Comparison of ENCODE assay signal across 22 cellular contexts in the genomic region with DNA sequence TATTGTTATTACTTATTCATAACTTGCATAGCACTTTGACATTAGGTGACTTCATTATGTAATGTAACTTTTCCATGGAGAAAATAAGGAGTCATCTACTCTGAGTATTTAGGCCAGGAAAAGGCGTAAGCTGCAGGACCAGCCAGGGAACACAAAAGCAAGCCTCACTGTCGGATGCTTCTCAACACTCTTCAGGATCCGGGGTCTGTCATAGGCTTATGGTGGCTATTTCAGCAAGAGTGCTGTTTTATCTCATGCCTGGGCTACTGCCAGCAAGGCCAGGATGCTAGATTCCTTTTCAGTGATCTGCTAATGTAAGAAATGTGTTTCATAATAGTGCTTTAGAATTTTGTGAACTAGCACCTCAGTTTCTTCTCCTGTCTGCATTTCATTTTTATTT.
A peak's percentile ranks its signal among the peaks of the same experiment; 100 is the strongest.
DNase-seq lines count a peak whose midpoint lies in the region; ATAC-seq and TF ChIP-seq lines count a peak whose summit lies in the region.
"Had no signal": no experiment of that assay in that cellular context is flagged by ENCODE, and none has a peak within 500 bp of the region (broad histone marks: within the 10 kb centered on the region; RNA-seq: fewer than 3 reads in every experiment).

No MANE protein-coding gene starts in this region.

- H3K27ac ChIP-seq in ascending aorta (peak overlapping the region; percentile 79 to 81), muscle layer of duodenum (ENCODE audit: low read length) (peak overlapping the region; percentile 17), WERI-Rb-1 (no peak overlapping the region)
- H3K27ac ChIP-seq: A549, breast epithelium, HL-60, parathyroid adenoma, PC-9, SJSA1 had no signal

- no peak for TF ChIP-seq CTCF in ascending aorta (IDR thresholded peaks at IDR 0.05)
- no peak for TF ChIP-seq CTCF in fibroblast of pulmonary artery (IDR thresholded peaks at IDR 0.05; ENCODE audit: low read length, missing control alignments)
- TF ChIP-seq CTCF in WERI-Rb-1 (IDR thresholded peaks at IDR 0.05; ENCODE audit: low read depth, low read length) = no peak

- intact Hi-C loops in ascending aorta (cut with DNase I) = loop anchor here (5.0 kb wide), 1 partner anchor 159 kb away; no protein-coding TSS in a partner anchor

- H3K27me3 ChIP-seq in ascending aorta (no peaks in the 10 kb centered on the region), muscle layer of duodenum (ENCODE audit: low read depth, low read length) (no peaks in the 10 kb centered on the region), WERI-Rb-1 (ENCODE audit: insufficient read depth, low read depth, severe bottlenecking) (no peaks in the 10 kb centered on the region)
- H3K27me3 ChIP-seq: breast epithelium, SJSA1 had no signal

- H3K4me3 ChIP-seq in ascending aorta (no peak overlapping the region), fibroblast of pulmonary artery (replicated peaks; ENCODE audit: low read depth, low read length) (no peak overlapping the region), muscle layer of duodenum (ENCODE audit: low read depth in 1 of 2, low read length in 2 of 2) (no peak overlapping the region), WERI-Rb-1 (ENCODE audit: low read depth, low read length) (no peak overlapping the region)
- H3K4me3 ChIP-seq: A549, breast epithelium, HAP-1, PC-9, SJSA1 had no signal

- H3K4me1 ChIP-seq in ascending aorta = peaks cover 0 to 21% of the 10 kb centered on the region in 2 donors
- H3K4me1 ChIP-seq in muscle layer of duodenum (ENCODE audit: control insufficient read depth in 1 of 2, insufficient read depth in 2 of 2, low read length in 2 of 2) = peaks cover 0 to 4% of the 10 kb centered on the region in 2 donors
- H3K4me1 ChIP-seq: A549, breast epithelium, HAP-1, parathyroid adenoma, SJSA1 had no signal

- no peak for ATAC-seq in HG02759 (IDR thresholded peaks at IDR 0.05; ENCODE audit: unreplicated experiment)
- no peak for ATAC-seq in GM21447 (IDR thresholded peaks at IDR 0.05; ENCODE audit: unreplicated experiment)
- ATAC-seq: A549, natural killer cell had no signal

- H3K9me3 ChIP-seq in ascending aorta = no peaks in the 10 kb centered on the region
- H3K9me3 ChIP-seq in muscle layer of duodenum (ENCODE audit: control insufficient read depth in 1 of 2, low read length in 2 of 2) = no peaks in the 10 kb centered on the region
- no peaks in the 10 kb centered on the region for H3K9me3 ChIP-seq in WERI-Rb-1 (ENCODE audit: severe bottlenecking)
- H3K9me3 ChIP-seq: A549, breast epithelium, HAP-1, SJSA1 had no signal

- no peaks in the 10 kb centered on the region for H3K36me3 ChIP-seq in ascending aorta
- no peaks in the 10 kb centered on the region for H3K36me3 ChIP-seq in muscle layer of duodenum (ENCODE audit: control insufficient read depth in 1 of 2, insufficient read depth in 2 of 2, low read length in 2 of 2)
- no peaks in the 10 kb centered on the region for H3K36me3 ChIP-seq in WERI-Rb-1
- H3K36me3 ChIP-seq: breast epithelium, HAP-1, SJSA1 had no signal

- peak; percentile 44 for DNase-seq in AG08395 (ENCODE audit: low spot score)
- DNase-seq in ascending aorta (ENCODE audit: low spot score in 2 of 2) = peak in 1 of 2 donors; percentile 65
- DNase-seq in fibroblast of pulmonary artery (ENCODE audit: low read depth) = peak; percentile 67
- no peak for DNase-seq in activated naive CD4-positive, alpha-beta T cell (lab: John Stamatoyannopoulos, UW)
- DNase-seq in WERI-Rb-1 = no peak
- DNase-seq: activated CD4-positive, alpha-beta T cell treated with anti-CD3 and anti-CD28 coated beads, Interleukin-2, amount 50 U/mL, for 48 hours; activated naive CD4-positive, alpha-beta T cell treated with anti-CD3 and anti-CD28 coated beads for 36 hours; DMS153; IMR-90; natural killer cell; NCI-H82; PC-9; substantia nigra had no signal

Comparison
In these comparisons a context has a peak if more than half of its experiments do, and no peak if none do; other contexts are left out.
1. DNase-seq: peak in AG08395 (single experiment) and fibroblast of pulmonary artery (single experiment); none in activated naive CD4-positive, alpha-beta T cell (0 of 4) and WERI-Rb-1 (single experiment).